ENCODE assay signal across 7 cellular contexts in genomic region chr10:97090644-97091043, GRCh38.
"Had no signal": no experiment of that assay in that cellular context is flagged by ENCODE, and none has a peak within 500 bp of the region (broad histone marks: within the 10 kb centered on the region; RNA-seq: fewer than 3 reads in every experiment).

No MANE protein-coding gene starts in this region.

- H3K27ac ChIP-seq: HL-60 had no signal

- H3K4me1 ChIP-seq: HAP-1 had no signal

- H3K4me3 Mint-ChIP-seq: GM23338, HFFc6, IgD-negative memory B cell had no signal

- H3K4me2 ChIP-seq: GM23338 had no signal

- H3K27ac Mint-ChIP-seq: GM23338, HFFc6 had no signal

- DNase-seq: HFFc6, KBM-7 had no signal

- ATAC-seq: HCT116 had no signal

- H3K9me3 ChIP-seq: HAP-1 had no signal

- H2AFZ ChIP-seq: GM23338 had no signal

- H3K36me3 ChIP-seq: HAP-1 had no signal

- H3K4me3 ChIP-seq: GM23338, HAP-1 had no signal
